1 cellular context compared by ENCODE assay signal in the genomic region with DNA sequence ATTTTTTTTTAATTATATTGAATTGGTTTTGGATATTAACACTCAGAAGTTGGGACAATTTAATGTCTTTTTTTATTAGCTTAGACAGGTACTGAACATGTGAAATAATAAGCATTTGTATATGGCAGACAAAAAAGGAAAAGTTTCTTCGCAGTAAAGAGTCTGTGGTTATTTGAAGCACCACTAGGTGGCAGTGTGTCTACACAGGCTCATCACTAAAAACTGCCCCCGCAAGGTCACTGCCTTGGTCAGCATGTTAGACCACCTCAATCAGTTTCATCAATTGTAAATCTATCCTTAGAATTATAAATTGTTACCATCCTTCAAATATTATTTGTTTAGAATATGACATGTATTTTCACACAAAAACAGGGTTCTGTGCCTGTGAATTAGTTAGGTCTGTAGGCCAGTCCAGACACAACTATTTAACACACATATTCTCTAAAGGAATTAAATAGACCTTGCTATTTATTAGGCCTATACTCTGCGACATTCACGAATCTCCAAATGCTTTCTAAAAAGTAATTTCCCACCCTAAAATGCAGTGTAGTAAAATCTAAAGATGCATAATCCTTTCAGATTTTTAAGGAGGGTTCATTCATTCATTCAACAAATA.
TF ChIP-seq lines count a peak whose summit lies in the region.

No MANE protein-coding gene starts in this region.

TF ChIP-seq in A549, 52 proteins besides CTCF, POLR2A, EP300 and RAD21:
- TF ChIP-seq, protein P1, sequence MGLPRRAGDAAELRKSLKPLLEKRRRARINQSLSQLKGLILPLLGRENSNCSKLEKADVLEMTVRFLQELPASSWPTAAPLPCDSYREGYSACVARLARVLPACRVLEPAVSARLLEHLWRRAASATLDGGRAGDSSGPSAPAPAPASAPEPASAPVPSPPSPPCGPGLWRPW (IDR thresholded peaks at IDR 0.05) = no peak
- TF ChIP-seq JUN (IDR thresholded peaks at IDR 0.05) (no peak), HOXB5 (CRISPR knock-in tag; IDR thresholded peaks at IDR 0.05) (no peak), MYC (IDR thresholded peaks at IDR 0.05; ENCODE audit: borderline replicate concordance, low read length) (no peak), TFCP2L1 (CRISPR knock-in tag; IDR thresholded peaks at IDR 0.05) (no peak), SMC3 (IDR thresholded peaks at IDR 0.05) (peak; percentile 37; the same call in 2 of the 3 replicates), HEYL (CRISPR knock-in tag; IDR thresholded peaks at IDR 0.05) (no peak)
